In the genomic region with DNA sequence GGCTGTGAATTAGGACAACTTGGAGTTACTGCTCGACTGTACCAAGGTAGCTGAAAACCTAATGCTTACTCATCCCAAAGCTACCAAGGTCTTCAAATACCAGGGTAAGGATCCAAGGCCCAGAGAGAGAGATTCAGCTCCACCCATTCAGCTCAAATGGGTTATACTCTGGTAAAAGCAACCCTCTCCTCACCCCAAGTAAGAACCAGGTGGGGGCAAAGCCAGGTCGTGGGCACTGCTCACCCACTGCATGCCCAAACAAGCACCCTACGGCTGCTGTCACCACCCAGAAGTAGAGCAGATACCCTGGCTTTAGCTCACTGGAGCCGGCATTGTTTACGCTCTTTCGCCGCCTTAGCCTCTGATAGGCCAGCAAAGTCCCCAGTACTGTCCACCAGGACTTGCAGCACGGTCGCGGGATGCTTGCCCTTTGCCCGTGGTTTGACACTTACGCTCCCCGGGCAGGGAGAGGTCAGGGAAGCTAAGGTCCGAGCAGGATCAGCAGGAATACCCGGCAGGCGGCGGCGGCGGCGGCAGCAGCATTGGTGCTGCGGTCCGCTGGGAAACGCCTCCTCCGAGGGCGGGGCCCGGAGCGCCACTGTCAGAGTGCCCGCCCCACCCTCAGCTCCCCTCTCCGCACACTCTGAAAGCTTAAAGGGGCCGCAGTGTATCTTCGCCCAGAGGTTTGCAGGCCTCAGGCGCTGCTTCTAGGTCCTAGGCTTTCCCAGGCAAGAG, we compare ENCODE assay signal across 8 cellular contexts. TPM values are rescaled to one million over a fixed set of nuclear protein-coding genes. Genes with fewer than 3 reads are reported as not detected.
DNase-seq lines count a peak whose midpoint lies in the region; ATAC-seq and TF ChIP-seq lines count a peak whose summit lies in the region.

No MANE protein-coding gene starts in this region.

- DNase-seq in GM13977 (ENCODE audit: low spot score) (peak; percentile 73), NCI-H460 (ENCODE audit: extremely low read depth, low read depth) (peak; percentile 34), medulla oblongata (ENCODE audit: extremely low spot score) (peak; percentile 86), NK-92 (lab: John Stamatoyannopoulos, UW; ENCODE audit: unreplicated experiment) (no peak)
- DNase-seq in activated CD8-positive, alpha-beta memory T cell treated with anti-CD3 and anti-CD28 coated beads for 48 hours (ENCODE audit: low read depth in 2 of 3, low spot score in 2 of 3): peak; percentile 35 to 47 (median 40)
- DNase-seq in effector memory CD8-positive, alpha-beta T cell: peak; percentile 62 to 66 (median 64)
- peak; percentile 28 to 64 (median 46) for DNase-seq in stimulated activated CD4-positive, alpha-beta T cell treated with anti-CD3 and anti-CD28 coated beads, TNF-alpha, amount 100 ng/mL, for 48 hours (ENCODE audit: low read depth in 3 of 3)

- no peaks in the 10 kb centered on the region for H3K27me3 Mint-ChIP-seq in effector memory CD8-positive, alpha-beta T cell

- no peaks in the 10 kb centered on the region for H3K9me3 Mint-ChIP-seq in effector memory CD8-positive, alpha-beta T cell

- peak overlapping the region; percentile 77 to 85 for H3K4me3 Mint-ChIP-seq in effector memory CD8-positive, alpha-beta T cell

- peak; percentile 91 for ATAC-seq in HG02840 (IDR thresholded peaks at IDR 0.05; ENCODE audit: low FRiP score, unreplicated experiment)
- peak; percentile 100 for ATAC-seq in effector memory CD8-positive, alpha-beta T cell (replicated peaks)

- peaks cover 26 to 42% of the 10 kb centered on the region in 2 donors for H3K4me1 Mint-ChIP-seq in effector memory CD8-positive, alpha-beta T cell (ENCODE audit: low read depth in 2 of 2)

- peak overlapping the region; percentile 10 to 44 for H3K27ac Mint-ChIP-seq in effector memory CD8-positive, alpha-beta T cell

- in situ Hi-C loops in GM13977 (cut with MboI; ENCODE audit: low pct_unique_long_range_greater_than_20kb, low sequenced_read_pairs, unreplicated experiment): no loop called here

- TF ChIP-seq CTCF in GM13977 (IDR thresholded peaks at IDR 0.05; ENCODE audit: extremely low read depth, insufficient read depth, missing control alignments): no peak

- peaks cover 7% of the 10 kb centered on the region for H3K36me3 Mint-ChIP-seq in effector memory CD8-positive, alpha-beta T cell (ENCODE audit: insufficient read depth)

RNA-seq across cellular contexts. Expression of gene CKAP5, which starts 19.6 kb away (rescaled TPM):
- 92.0 and 93.7 TPM in 2 replicates for total RNA-seq in NCI-H460 (2014; rRNA removed; shearing (Covaris generic))
- polyA plus RNA-seq in NCI-H460 (2014; cell fraction: nucleus; rRNA removed): 66.0 and 73.1 TPM in 2 replicates
